Comparison of ENCODE assay signal across 8 cellular contexts in genomic region chr1:58783090-58783992, GRCh38. TPM values are rescaled to one million over a fixed set of nuclear protein-coding genes. Genes with fewer than 3 reads are reported as not detected.
A peak's percentile ranks its signal among the peaks of the same experiment; 100 is the strongest.
DNase-seq lines count a peak whose midpoint lies in the region; ATAC-seq, FAIRE-seq and TF ChIP-seq lines count a peak whose summit lies in the region.

No MANE protein-coding gene starts in this region.

- no peak overlapping the region for H2AFZ ChIP-seq in PC-3 (ENCODE audit: low read length)

- H3K27ac ChIP-seq in PC-3 (ENCODE audit: low read length): peak overlapping the region; percentile 41
- peak overlapping the region; percentile 96 for H3K27ac ChIP-seq in adipose tissue (ENCODE audit: low read depth, low read length)
- peak overlapping the region; percentile 99 for H3K27ac ChIP-seq in right cardiac atrium (ENCODE audit: low read length)

- H3K9me2 ChIP-seq in PC-3 (replicated peaks; ENCODE audit: low read length): no peaks in the 10 kb centered on the region

- CTCF ChIA-PET in PC-3 (lab: Charles Lee): interaction anchor here (0.7 kb wide), 1 partner anchor 120 kb away, joined by 7 read pairs; no protein-coding TSS in a partner anchor

- peak; percentile 16 to 81 (median 26) for DNase-seq in activated CD8-positive, alpha-beta memory T cell treated with anti-CD3 and anti-CD28 coated beads for 48 hours (ENCODE audit: low read depth in 2 of 3, low spot score in 2 of 3)
- no peak for DNase-seq in activated CD8-positive, alpha-beta memory T cell treated with anti-CD3 and anti-CD28 coated beads, Interleukin-2, amount 50 U/mL, for 4 hours
- peak; percentile 41 for DNase-seq in PC-3
- peak; percentile 59 to 85 (median 82) for DNase-seq in right cardiac atrium
- DNase-seq in putamen (ENCODE audit: low spot score): peak; percentile 57
- no peak for DNase-seq in HTR-8/SVneo (ENCODE audit: insufficient read length, low spot score)

- no peak for TF ChIP-seq CTCF in PC-3 (conservative IDR thresholded peaks at IDR 0.05; ENCODE audit: low read depth, low read length)

- peaks cover 7% of the 10 kb centered on the region for H3K36me3 ChIP-seq in PC-3 (ENCODE audit: low read depth, low read length)

- H4K20me1 ChIP-seq in PC-3 (ENCODE audit: low read length): peaks cover 38% of the 10 kb centered on the region

- H3K4me2 ChIP-seq in PC-3 (ENCODE audit: low read length): peak overlapping the region; percentile 84

- peaks cover 27% of the 10 kb centered on the region for H3K4me1 ChIP-seq in PC-3 (ENCODE audit: insufficient read depth, low read length)
- no peaks in the 10 kb centered on the region for H3K4me1 ChIP-seq in right cardiac atrium (ENCODE audit: control insufficient read depth, insufficient read depth, low read length)

- H3K4me3 ChIP-seq in PC-3 (ENCODE audit: low read length): peak overlapping the region; percentile 76
- H3K4me3 ChIP-seq in right cardiac atrium (ENCODE audit: low read length): peak overlapping the region; percentile 64

- H3K9ac ChIP-seq in PC-3 (ENCODE audit: low read length): peak overlapping the region; percentile 81

- no peak for FAIRE-seq in HTR-8/SVneo (lab: Jason Lieb, UNC)

- 0 to 1% (median 0%) methylated on average over 77 to 86 of the region's 86 CpGs for WGBS in adipose tissue, 3 donors
- WGBS in right cardiac atrium: under 1% methylated on average over 86 of the region's 86 CpGs

- H3F3A ChIP-seq in PC-3 (ENCODE audit: low read length, unreplicated experiment): no peaks in the 10 kb centered on the region

- ATAC-seq in HG03045 (IDR thresholded peaks at IDR 0.05; ENCODE audit: unreplicated experiment): peak; percentile 1
- peak; percentile 4 for ATAC-seq in PC-3
- peak; percentile 11 to 20 for ATAC-seq in right cardiac atrium

- POLR2A ChIA-PET in PC-3 (lab: Charles Lee; ENCODE audit: unreplicated experiment): interaction anchor here (0.5 to 1.1 kb wide), 7 partner anchors 31 to 721 kb away, joined by 3 to 10 read pairs (median 5); no protein-coding TSS in a partner anchor

- H3K27me3 ChIP-seq in PC-3 (ENCODE audit: low read length) (no peaks in the 10 kb centered on the region), right cardiac atrium (ENCODE audit: control insufficient read depth, insufficient read depth) (no peaks in the 10 kb centered on the region)

- intact Hi-C loops in PC-3 (cut with micrococcal nuclease): loop anchor here (5.0 to 10.0 kb wide), 4 partner anchors 241 to 811 kb away; no protein-coding TSS in a partner anchor
- intact Hi-C loops in right cardiac atrium (cut with DNase I): loop anchor here in 3 of 4 donors (5.0 to 10.0 kb wide), 10 partner anchors 111 to 921 kb away; partner anchors contain the start of gene FGGY (in 3 of the 3)

- no peaks in the 10 kb centered on the region for H3K9me3 ChIP-seq in PC-3 (ENCODE audit: low read length)
- H3K9me3 ChIP-seq in right cardiac atrium (ENCODE audit: control insufficient read depth, low read length): no peaks in the 10 kb centered on the region

- H3K79me2 ChIP-seq in PC-3 (ENCODE audit: low read length): peaks cover 42% of the 10 kb centered on the region

- TSS peak; percentile 56 for BruUV-seq in PC-3 (replicated peaks; lab: Mats Ljungman, UMichigan)

RNA-seq across cellular contexts. Expression of gene JUN, which starts 0.5 kb away (rescaled TPM):
- total RNA-seq in PC-3 (2014; rRNA removed): 73.6 and 95.1 TPM in 2 replicates
- 100 to 1,000 TPM in 2 of 3 donors, 10 to 100 TPM in 1; 91.8 to 443 (median 176) TPM for polyA plus RNA-seq in adipose tissue
- 10 to 100 TPM; 41.1 to 69.8 (median 50.7) TPM for total RNA-seq in right cardiac atrium
- polyA plus RNA-seq in right cardiac atrium: 211 TPM

Comparison
In these comparisons a context has a peak if more than half of its experiments do, and no peak if none do; other contexts are left out.
1. DNase-seq: peak in activated CD8-positive, alpha-beta memory T cell treated with anti-CD3 and anti-CD28 coated beads for 48 hours (3 of 3), PC-3 (single experiment), right cardiac atrium (3 of 3) and putamen (single experiment); none in activated CD8-positive, alpha-beta memory T cell treated with anti-CD3 and anti-CD28 coated beads, Interleukin-2, amount 50 U/mL, for 4 hours (single experiment) and HTR-8/SVneo (single experiment).
2. H3K27ac ChIP-seq: peak in every context shown above with its lines; median percentile 99 in right cardiac atrium; 96 in adipose tissue; 41 in PC-3.
3. Peak in every context shown above with its lines, with median percentiles within 50 percentile points of each other: ATAC-seq.